In genomic region chr3:38346584-38347410, GRCh38 we compare ENCODE assay signal across 8 cellular contexts. TPM values are rescaled to one million over a fixed set of nuclear protein-coding genes. Genes with fewer than 3 reads are reported as not detected.
A peak's percentile ranks its signal among the peaks of the same experiment; 100 is the strongest.
DNase-seq lines count a peak whose midpoint lies in the region; ATAC-seq and TF ChIP-seq lines count a peak whose summit lies in the region.

Gene XYLB (plus strand): TSS chr3:38346785. CDS start chr3:38346869, 84 bp downstream.

- H3K9me3 ChIP-seq in DND-41 (ENCODE audit: insufficient read depth, low read length, severe bottlenecking) (no peaks in the 10 kb centered on the region), HUES48 (ENCODE audit: control insufficient read depth, insufficient read depth, low read length) (no peaks in the 10 kb centered on the region), suprapubic skin (no peaks in the 10 kb centered on the region)

- H3K36me3 ChIP-seq in DND-41 (ENCODE audit: insufficient read depth, low read length) (peaks cover 4% of the 10 kb centered on the region), HUES48 (ENCODE audit: control insufficient read depth, insufficient read depth, low read length) (0 out of 2 replicates have a peak, but pooled peaks cover 3% of the 10 kb centered on the region), suprapubic skin (no peaks in the 10 kb centered on the region)

- peak within 1 kb of the TSS; percentile 64 for H3K27ac ChIP-seq in DND-41 (ENCODE audit: low read length)
- no peak within 1 kb of the TSS for H3K27ac ChIP-seq in HUES48 (ENCODE audit: low read depth, low read length)
- peak within 1 kb of the TSS; percentile 4 for H3K27ac ChIP-seq in suprapubic skin

- TF ChIP-seq CTCF in DND-41 (IDR thresholded peaks at IDR 0.05; ENCODE audit: borderline replicate concordance, extremely low read depth, low read length, poor library complexity, severe bottlenecking) (peak; percentile 84), suprapubic skin (IDR thresholded peaks at IDR 0.05) (peak; percentile 49 to 87)

- DNase-seq in DND-41 (peak; percentile 80), SHP77 treated with DMSO at 0.1 percent for 48 hours (lab: John Stamatoyannopoulos, UW) (peak; percentile 19), activated gamma-delta T cell treated with Interleukin-2 at 50 U/mL for 16 hours (peak; percentile 69), germinal center (ENCODE audit: low spot score) (peak; percentile 87), occipital lobe (lab: John Stamatoyannopoulos, UW) (peak; percentile 62), suprapubic skin (ENCODE audit: low spot score in 2 of 2) (peak; percentile 88 to 93)

- peak within 1 kb of the TSS; percentile 96 for H2AFZ ChIP-seq in DND-41 (ENCODE audit: low read depth, low read length)

- peak within 1 kb of the TSS; percentile 89 for H3K4me2 ChIP-seq in DND-41 (ENCODE audit: insufficient read depth, low read length)

- H3K4me3 ChIP-seq in DND-41 (ENCODE audit: low read depth in 1 of 2, low read length in 2 of 2) (peak within 1 kb of the TSS; percentile 60 to 85; a peak in 3 of 4 replicates), HUES48 (ENCODE audit: low read depth, low read length) (peak within 1 kb of the TSS; percentile 81), suprapubic skin (peak within 1 kb of the TSS; percentile 77)

- ATAC-seq in DND-41 (ENCODE audit: insufficient read depth, low read depth) (peak; percentile 96), GM21447 (IDR thresholded peaks at IDR 0.05; ENCODE audit: unreplicated experiment) (peak; percentile 94)

- peak within 1 kb of the TSS; percentile 87 for H3K9ac ChIP-seq in DND-41 (ENCODE audit: low read depth, low read length)
- H3K9ac ChIP-seq in HUES48 (ENCODE audit: low read depth, low read length) = peak within 1 kb of the TSS; percentile 41; the same call in 1 of the 2 replicates

- TF ChIP-seq EP300 in suprapubic skin (IDR thresholded peaks at IDR 0.05) = no peak

- 2% methylated on average over 19 of the region's 86 CpGs for WGBS in suprapubic skin

- peaks cover 4% of the 10 kb centered on the region for H3K79me2 ChIP-seq in DND-41 (ENCODE audit: insufficient read depth, low read length)

- no peaks in the 10 kb centered on the region for H3K27me3 ChIP-seq in DND-41 (ENCODE audit: insufficient read depth, low read length, poor library complexity)
- H3K27me3 ChIP-seq in HUES48 (ENCODE audit: control insufficient read depth, insufficient read depth, low read length) = peaks cover 10% of the 10 kb centered on the region
- H3K27me3 ChIP-seq in suprapubic skin = no peaks in the 10 kb centered on the region

- no peak for TF ChIP-seq POLR2A in suprapubic skin (IDR thresholded peaks at IDR 0.05)

- no peaks in the 10 kb centered on the region for H4K20me1 ChIP-seq in DND-41 (ENCODE audit: insufficient read depth, low read length)

- H3K4me1 ChIP-seq in DND-41 (ENCODE audit: insufficient read depth, low read length) (peaks cover 34% of the 10 kb centered on the region), HUES48 (ENCODE audit: control insufficient read depth, insufficient read depth, low read length) (no peaks in the 10 kb centered on the region), suprapubic skin (peaks cover 18% of the 10 kb centered on the region)

RNA-seq across cellular contexts. Expression of gene XYLB, which starts in this region (rescaled TPM):
- total RNA-seq in occipital lobe (7.3 TPM), suprapubic skin (1 to 10 TPM in 3 of 4 donors, under 1 TPM in 1; 0.76 to 3.4 (median 1.6) TPM)

Comparison
In these comparisons a context has a peak if more than half of its experiments do, and no peak if none do; other contexts are left out.
1. DNase-seq: peak in every context shown above with its lines; median percentile 90 in suprapubic skin; 87 in germinal center; 80 in DND-41; 69 in activated gamma-delta T cell treated with Interleukin-2 at 50 U/mL for 16 hours; 62 in occipital lobe; 19 in SHP77 treated with DMSO at 0.1 percent for 48 hours.